In genomic region chr16:89922884-89923639, GRCh38 we compare ENCODE assay signal across 7 cellular contexts. TPM values are rescaled to one million over a fixed set of nuclear protein-coding genes. Genes with fewer than 3 reads are reported as not detected.
A peak's percentile ranks its signal among the peaks of the same experiment; 100 is the strongest.
DNase-seq lines count a peak whose midpoint lies in the region; ATAC-seq and TF ChIP-seq lines count a peak whose summit lies in the region.

TSS of gene TUBB3 (plus strand) at chr16:89923342. CDS start at chr16:89923402, 60 bp downstream.

- H3K4me1 ChIP-seq in OCI-LY1 (ENCODE audit: insufficient read depth, low read length, severe bottlenecking) (peaks cover 44% of the 10 kb centered on the region), trophoblast cell (ENCODE audit: control insufficient read depth in 1 of 2, insufficient read depth in 2 of 2, low read length in 2 of 2) (peaks cover 38 to 47% of the 10 kb centered on the region in 2 experiments)

- H2AFZ ChIP-seq in OCI-LY1 (ENCODE audit: low read length) (no peak within 1 kb of the TSS), trophoblast cell (ENCODE audit: insufficient read depth, low read length, poor library complexity) (peak within 1 kb of the TSS; percentile 57)

- H3K4me3 ChIP-seq in HL-60 (replicated peaks; ENCODE audit: insufficient read depth, low read length) (peak within 1 kb of the TSS; percentile 28), OCI-LY1 (ENCODE audit: low read depth, low read length, poor library complexity, severe bottlenecking) (peak within 1 kb of the TSS; percentile 62), astrocyte of the cerebellum (ENCODE audit: low read depth, low read length) (peak within 1 kb of the TSS; percentile 87), trophoblast cell (ENCODE audit: low read depth, low read length) (peak within 1 kb of the TSS; percentile 92)

- H2BK120ac ChIP-seq in trophoblast cell (ENCODE audit: insufficient read depth, low read length, poor library complexity) = peak within 1 kb of the TSS; percentile 91

- ATAC-seq in left ventricle myocardium superior (peak; percentile 59), HG03139 (IDR thresholded peaks at IDR 0.05; ENCODE audit: unreplicated experiment) (no peak)

- H3K4ac ChIP-seq in trophoblast cell (ENCODE audit: low read depth, low read length) = peak within 1 kb of the TSS; percentile 71

- peak within 1 kb of the TSS; percentile 44 for H2BK12ac ChIP-seq in trophoblast cell (ENCODE audit: low read length)

- H3F3A ChIP-seq in OCI-LY1 (ENCODE audit: insufficient read depth, low read length) = no peaks in the 10 kb centered on the region

- H2AK5ac ChIP-seq in trophoblast cell (ENCODE audit: low read length) = peak within 1 kb of the TSS; percentile 25

- H4K91ac ChIP-seq in trophoblast cell (ENCODE audit: low read depth, low read length) = peak within 1 kb of the TSS; percentile 92

- H3K9me2 ChIP-seq in OCI-LY1 (ENCODE audit: low read depth, low read length) = no peaks in the 10 kb centered on the region

- H3K9me3 ChIP-seq in OCI-LY1 (ENCODE audit: low read length) (no peaks in the 10 kb centered on the region), trophoblast cell (ENCODE audit: insufficient read depth, low read depth, low read length) (peaks cover 4% of the 10 kb centered on the region)

- in situ Hi-C loops in astrocyte of the cerebellum (cut with HindIII; ENCODE audit: low sequenced_read_pairs) = no loop called here

- H4K20me1 ChIP-seq in OCI-LY1 (ENCODE audit: insufficient read depth, low read length) = no peaks in the 10 kb centered on the region

- peak within 1 kb of the TSS; percentile 48 for H3K9ac ChIP-seq in OCI-LY1 (ENCODE audit: low read length)
- peak within 1 kb of the TSS; percentile 95 for H3K9ac ChIP-seq in trophoblast cell (ENCODE audit: low read length)

- no peaks in the 10 kb centered on the region for H3K79me2 ChIP-seq in OCI-LY1 (ENCODE audit: insufficient read depth, low read length)
- H3K79me2 ChIP-seq in trophoblast cell (ENCODE audit: control insufficient read depth, insufficient read depth, low read length, poor library complexity) = peaks cover 15% of the 10 kb centered on the region

- TF ChIP-seq CTCF in HL-60 (IDR thresholded peaks at IDR 0.05; ENCODE audit: insufficient read depth, low read length) (no peak), OCI-LY1 (IDR thresholded peaks at IDR 0.05; ENCODE audit: low read length) (peak; percentile 19; the same call in 1 of the 2 replicates), astrocyte of the cerebellum (IDR thresholded peaks at IDR 0.05; ENCODE audit: low read depth, low read length, missing control alignments) (no peak)

- H3K27me3 ChIP-seq in HL-60 (ENCODE audit: insufficient read depth, poor library complexity, severe bottlenecking) (peaks cover 14% of the 10 kb centered on the region), OCI-LY1 (ENCODE audit: insufficient read depth, low read length) (no peaks in the 10 kb centered on the region), trophoblast cell (ENCODE audit: insufficient read depth, low read length) (peaks cover 3% of the 10 kb centered on the region)

- peak within 1 kb of the TSS; percentile 62 for H3K4me2 ChIP-seq in OCI-LY1 (ENCODE audit: low read length)
- H3K4me2 ChIP-seq in trophoblast cell (ENCODE audit: low read length) = peak within 1 kb of the TSS; percentile 93

- H4K12ac ChIP-seq in trophoblast cell (ENCODE audit: low read depth, low read length) = peak within 1 kb of the TSS; percentile 88

- intact Hi-C loops in left ventricle myocardium superior (cut with micrococcal nuclease) = no loop called here

- H3K18ac ChIP-seq in trophoblast cell (ENCODE audit: low read length) = peak within 1 kb of the TSS; percentile 62

- no peaks in the 10 kb centered on the region for H3K36me3 ChIP-seq in OCI-LY1 (ENCODE audit: insufficient read depth, low read length)
- peaks cover 5 to 7% of the 10 kb centered on the region in 2 experiments for H3K36me3 ChIP-seq in trophoblast cell (ENCODE audit: control insufficient read depth in 1 of 2, insufficient read depth in 2 of 2, low read length in 2 of 2)

- H4K8ac ChIP-seq in trophoblast cell (ENCODE audit: low read depth, low read length) = peak within 1 kb of the TSS; percentile 90

- WGBS in trophoblast cell (ENCODE audit: extremely low coverage, insufficient coverage, insufficient read length) = no CpG with 5 or more reads among the region's 88 CpGs

- peak; percentile 90 for DNase-seq in ELR (ENCODE audit: low read depth)
- DNase-seq in HL-60 (ENCODE audit: low read depth in 1 of 2, low spot score in 1 of 2) = no peak
- DNase-seq in astrocyte of the cerebellum (ENCODE audit: low read depth) = no peak
- DNase-seq in left ventricle myocardium superior = peak; percentile 86
- peak; percentile 62 to 74 for DNase-seq in trophoblast cell

- H3K27ac ChIP-seq in HL-60 (replicated peaks) (no peak within 1 kb of the TSS), OCI-LY1 (ENCODE audit: low read depth, low read length, poor library complexity, severe bottlenecking) (no peak within 1 kb of the TSS), trophoblast cell (ENCODE audit: low read depth, low read length) (peak within 1 kb of the TSS; percentile 98)

- H3K23ac ChIP-seq in trophoblast cell (ENCODE audit: low read length) = no peak within 1 kb of the TSS

- H2BK5ac ChIP-seq in trophoblast cell (ENCODE audit: low read depth, low read length, poor library complexity) = peak within 1 kb of the TSS; percentile 78

- peak within 1 kb of the TSS; percentile 93 for H3K14ac ChIP-seq in trophoblast cell (ENCODE audit: low read length)

- H3K79me1 ChIP-seq in trophoblast cell (ENCODE audit: low read length) = peaks cover 33% of the 10 kb centered on the region

RNA-seq across cellular contexts. Expression of gene TUBB3, which starts in this region (rescaled TPM):
- 1.8 TPM for total RNA-seq in left ventricle myocardium superior
- 398 and 423 TPM in 2 replicates for polyA plus RNA-seq in trophoblast cell (2013)

Comparison
In these comparisons a context has a peak if more than half of its experiments do, and no peak if none do; other contexts are left out.
1. DNase-seq: peak in ELR (single experiment), left ventricle myocardium superior (single experiment) and trophoblast cell (2 of 2); none in HL-60 (0 of 2) and astrocyte of the cerebellum (single experiment).
2. H3K4me3 ChIP-seq: peak in every context shown above with its lines; median percentile 92 in trophoblast cell; 87 in astrocyte of the cerebellum; 62 in OCI-LY1; 28 in HL-60.